Comparison of ENCODE assay signal across 8 cellular contexts in genomic region chr7:139034855-139035587, GRCh38. TPM values are rescaled to one million over a fixed set of nuclear protein-coding genes. Genes with fewer than 3 reads are reported as not detected.
DNase-seq lines count a peak whose midpoint lies in the region; ATAC-seq and TF ChIP-seq lines count a peak whose summit lies in the region.

No MANE protein-coding gene starts in this region.

- peaks cover 47% of the 10 kb centered on the region for H3K36me3 ChIP-seq in DND-41 (ENCODE audit: insufficient read depth, low read length)
- H3K36me3 ChIP-seq in HUES6 (ENCODE audit: control insufficient read depth, insufficient read depth, low read length): peaks cover 2% of the 10 kb centered on the region; the same call in 1 of the 2 replicates
- peaks cover 0 to 2% of the 10 kb centered on the region in 2 donors for H3K36me3 ChIP-seq in muscle layer of duodenum (ENCODE audit: control insufficient read depth in 1 of 2, insufficient read depth in 2 of 2, low read length in 2 of 2)
- no peaks in the 10 kb centered on the region for H3K36me3 ChIP-seq in upper lobe of left lung

- ATAC-seq in DND-41 (ENCODE audit: insufficient read depth, low read depth): peak; percentile 52
- ATAC-seq in GM21423 (IDR thresholded peaks at IDR 0.05; ENCODE audit: unreplicated experiment): peak; percentile 35
- ATAC-seq in upper lobe of left lung (ENCODE audit: low FRiP score in 2 of 2): peak; percentile 37 to 71

- WGBS in upper lobe of left lung, 2 donors: 14 to 84% methylated on average over 6 to 41 of the region's 48 CpGs

- H3K27ac ChIP-seq in DND-41 (ENCODE audit: low read length) (peak overlapping the region; percentile 89), HUES6 (ENCODE audit: low read depth, low read length) (no peak overlapping the region), muscle layer of duodenum (ENCODE audit: low read length) (no peak overlapping the region), upper lobe of left lung (peak overlapping the region; percentile 60 to 82 (median 70))

- H3K9ac ChIP-seq in DND-41 (ENCODE audit: low read depth, low read length) (peak overlapping the region; percentile 92), HUES6 (ENCODE audit: low read length) (peak overlapping the region; percentile 40)

- peak overlapping the region; percentile 99 for H2AFZ ChIP-seq in DND-41 (ENCODE audit: low read depth, low read length)

- H3K9me3 ChIP-seq in DND-41 (ENCODE audit: insufficient read depth, low read length, severe bottlenecking) (no peaks in the 10 kb centered on the region), HUES6 (ENCODE audit: control insufficient read depth, insufficient read depth, low read depth, low read length) (no peaks in the 10 kb centered on the region), muscle layer of duodenum (ENCODE audit: control insufficient read depth in 1 of 2, low read length in 2 of 2) (no peaks in the 10 kb centered on the region), upper lobe of left lung (no peaks in the 10 kb centered on the region)

- TF ChIP-seq CTCF in DND-41 (IDR thresholded peaks at IDR 0.05; ENCODE audit: borderline replicate concordance, extremely low read depth, low read length, poor library complexity, severe bottlenecking) (peak; percentile 43), upper lobe of left lung (IDR thresholded peaks at IDR 0.05) (no peak)

- peaks cover 56% of the 10 kb centered on the region for H3K79me2 ChIP-seq in DND-41 (ENCODE audit: insufficient read depth, low read length)

- H3K4me1 ChIP-seq in DND-41 (ENCODE audit: insufficient read depth, low read length): peaks cover 45% of the 10 kb centered on the region
- peaks cover 13% of the 10 kb centered on the region for H3K4me1 ChIP-seq in HUES6 (ENCODE audit: control insufficient read depth, insufficient read depth, low read length)
- peaks cover 0 to 16% of the 10 kb centered on the region in 2 donors for H3K4me1 ChIP-seq in muscle layer of duodenum (ENCODE audit: control insufficient read depth in 1 of 2, insufficient read depth in 2 of 2, low read length in 2 of 2)
- H3K4me1 ChIP-seq in upper lobe of left lung: peaks cover 13 to 25% (median 15%) of the 10 kb centered on the region in 4 donors

- H3K27me3 ChIP-seq in DND-41 (ENCODE audit: insufficient read depth, low read length, poor library complexity) (no peaks in the 10 kb centered on the region), HUES6 (ENCODE audit: control insufficient read depth, insufficient read depth, low read length) (no peaks in the 10 kb centered on the region), muscle layer of duodenum (ENCODE audit: low read depth, low read length) (no peaks in the 10 kb centered on the region), upper lobe of left lung (no peaks in the 10 kb centered on the region)

- no peak for TF ChIP-seq EP300 in upper lobe of left lung (IDR thresholded peaks at IDR 0.05)

- H4K20me1 ChIP-seq in DND-41 (ENCODE audit: insufficient read depth, low read length): peaks cover 3% of the 10 kb centered on the region; the same call in 1 of the 2 replicates

- H3K4me3 ChIP-seq in DND-41 (ENCODE audit: low read depth in 1 of 2, low read length in 2 of 2) (peak overlapping the region; percentile 48 to 92), HUES6 (ENCODE audit: low read depth, low read length) (peak overlapping the region; percentile 67), muscle layer of duodenum (ENCODE audit: low read depth in 1 of 2, low read length in 2 of 2) (peak overlapping the region; percentile 48 to 87), upper lobe of left lung (peak overlapping the region; percentile 78 to 96 (median 89))

- H3K4me2 ChIP-seq in DND-41 (ENCODE audit: insufficient read depth, low read length): peak overlapping the region; percentile 89

- DNase-seq in DND-41: peak; percentile 65
- DNase-seq in activated CD4-positive, alpha-beta T cell treated with anti-CD3 and anti-CD28 coated beads, Interleukin-2, amount 50 U/mL, for 4 hours: peak; percentile 24 to 25
- DNase-seq in erythroblast (lab: John Stamatoyannopoulos, UW): peak; percentile 57 to 61
- DNase-seq in upper lobe of left lung: no peak
- DNase-seq in kidney glomerular epithelial cell (lab: John Stamatoyannopoulos, UW): no peak

- TF ChIP-seq POLR2A in erythroblast (IDR thresholded peaks at IDR 0.05; ENCODE audit: low read length) (no peak), upper lobe of left lung (IDR thresholded peaks at IDR 0.05) (no peak)

RNA-seq across cellular contexts. Expression of gene ZC3HAV1L, which starts 0.8 kb away (rescaled TPM):
- 10 to 100 TPM in 2 of 6 donors, 1 to 10 TPM in 4; 3.4 to 12.6 (median 8.3) TPM for total RNA-seq in upper lobe of left lung

RNA-seq across cellular contexts. Expression of gene KIAA1549, which starts 53.8 kb away (rescaled TPM):
- total RNA-seq in upper lobe of left lung: 10 to 100 TPM in 1 of 6 donors, 1 to 10 TPM in 5; 4.1 to 10.2 (median 5.3) TPM

Comparison
In these comparisons a context has a peak if more than half of its experiments do, and no peak if none do; other contexts are left out.
1. DNase-seq: peak in DND-41 (single experiment), activated CD4-positive, alpha-beta T cell treated with anti-CD3 and anti-CD28 coated beads, Interleukin-2, amount 50 U/mL, for 4 hours (2 of 2) and erythroblast (2 of 2); none in upper lobe of left lung (0 of 2) and kidney glomerular epithelial cell (single experiment).
2. H3K27ac ChIP-seq: peak in DND-41 (single experiment) and upper lobe of left lung (4 of 4); none in HUES6 (single experiment) and muscle layer of duodenum (single experiment).
3. Peak in every context shown above with its lines, with median percentiles within 50 percentile points of each other: ATAC-seq and H3K4me3 ChIP-seq.